ENCODE assay signal across 14 cellular contexts in the genomic region with DNA sequence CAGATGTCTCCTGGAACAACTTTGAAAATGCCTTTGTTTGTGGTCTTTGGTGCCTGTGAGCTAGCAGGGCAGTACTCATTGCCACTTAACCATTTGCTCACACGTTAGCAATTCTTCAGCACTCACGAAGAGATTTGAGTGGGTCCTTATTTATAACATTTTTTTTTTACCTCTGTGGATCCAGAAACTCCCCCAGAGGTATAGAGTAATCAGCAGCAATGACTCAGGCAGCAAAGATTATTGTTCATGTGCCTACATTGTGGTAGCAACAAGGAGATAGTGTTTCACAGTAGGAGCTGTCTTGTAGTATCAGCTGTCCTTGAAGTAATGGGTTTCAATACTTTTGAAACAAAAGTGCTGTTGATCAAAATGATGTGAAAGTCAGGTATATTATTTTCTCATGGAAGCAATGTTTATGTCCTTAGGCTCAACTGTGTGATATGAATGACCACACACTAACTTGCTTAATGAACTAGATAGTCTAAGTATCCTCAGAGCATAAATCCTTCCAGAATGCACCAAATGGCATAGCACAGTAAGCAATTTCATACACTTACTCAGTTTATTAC.
DNase-seq lines count a peak whose midpoint lies in the region; ATAC-seq, FAIRE-seq and TF ChIP-seq lines count a peak whose summit lies in the region.
"Had no signal": no experiment of that assay in that cellular context is flagged by ENCODE, and none has a peak within 500 bp of the region (broad histone marks: within the 10 kb centered on the region; RNA-seq: fewer than 3 reads in every experiment).

No MANE protein-coding gene starts in this region.

- TF ChIP-seq CTCF in bronchial epithelial cell (IDR thresholded peaks at IDR 0.05; ENCODE audit: insufficient read depth, low read length, severe bottlenecking) (no peak), GM20000 (IDR thresholded peaks at IDR 0.05; ENCODE audit: extremely low read depth, missing control alignments) (no peak)

- H3K36me3 ChIP-seq in bronchial epithelial cell (ENCODE audit: control insufficient read depth, insufficient read depth, low read length): no peaks in the 10 kb centered on the region
- H3K36me3 ChIP-seq: HAP-1 had no signal

- ATAC-seq in GM18870 (IDR thresholded peaks at IDR 0.05; ENCODE audit: unreplicated experiment): no peak

- FAIRE-seq in bronchial epithelial cell (lab: Jason Lieb, UNC): no peak

- no peaks in the 10 kb centered on the region for H3K27me3 ChIP-seq in bronchial epithelial cell (ENCODE audit: control insufficient read depth, insufficient read depth, low read length)

- DNase-seq in AG20443 (ENCODE audit: low spot score) (peak; percentile 14), M059J (ENCODE audit: low read depth) (peak; percentile 90), bronchial epithelial cell (ENCODE audit: low read depth) (peak; percentile 89), left kidney (ENCODE audit: low read depth, low spot score) (peak; percentile 28), RPMI8226 (no peak), GM20000 (ENCODE audit: low spot score) (no peak)
- no peak for DNase-seq in stimulated activated CD4-positive, alpha-beta T cell treated with anti-CD3 and anti-CD28 coated beads, Interleukin-15, amount 100 ng/mL, for 24 hours
- DNase-seq: activated CD4-positive, alpha-beta T cell treated with anti-CD3 and anti-CD28 coated beads for 48 hours; erythroblast; NCI-H1048; NCI-H345; stimulated activated CD4-positive, alpha-beta T cell treated with anti-CD3 and anti-CD28 coated beads, Interleukin-2, amount 100 ng/mL, for 24 hours had no signal

- no peak overlapping the region for H3K4me3 ChIP-seq in bronchial epithelial cell (ENCODE audit: low read depth, low read length)
- H3K4me3 ChIP-seq: HAP-1 had no signal

Comparison
In these comparisons a context has a peak if more than half of its experiments do, and no peak if none do; other contexts are left out.
1. DNase-seq: peak in AG20443 (single experiment), M059J (single experiment), bronchial epithelial cell (single experiment) and left kidney (single experiment); none in RPMI8226 (single experiment), stimulated activated CD4-positive, alpha-beta T cell treated with anti-CD3 and anti-CD28 coated beads, Interleukin-15, amount 100 ng/mL, for 24 hours (single experiment) and GM20000 (single experiment).